Comparison of ENCODE assay signal across 1 cellular context in the genomic region with DNA sequence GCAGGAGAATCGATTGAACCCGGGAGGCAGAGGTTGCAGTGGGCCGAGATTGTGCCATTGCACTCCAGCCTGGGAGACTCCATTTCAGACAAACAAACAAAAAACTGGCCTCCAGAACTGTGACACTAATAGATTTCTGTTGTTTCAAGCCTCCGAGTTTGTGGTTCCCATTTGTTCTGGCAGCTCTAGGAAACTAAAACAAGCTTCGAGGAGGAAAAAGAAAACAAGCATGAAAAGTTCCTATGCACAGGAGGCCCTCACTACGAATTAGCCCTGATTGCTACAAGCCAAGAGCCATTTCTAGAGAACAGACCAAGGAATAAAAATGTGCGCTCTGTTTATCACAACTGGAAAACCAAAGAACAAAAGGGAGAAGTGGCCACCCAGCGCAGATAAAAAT.
TF ChIP-seq lines count a peak whose summit lies in the region.

No MANE protein-coding gene starts in this region.

TF ChIP-seq in HCT116, 20 proteins besides CTCF, POLR2A, EP300 and RAD21 (continued from another document):
- TF ChIP-seq, protein P1, sequence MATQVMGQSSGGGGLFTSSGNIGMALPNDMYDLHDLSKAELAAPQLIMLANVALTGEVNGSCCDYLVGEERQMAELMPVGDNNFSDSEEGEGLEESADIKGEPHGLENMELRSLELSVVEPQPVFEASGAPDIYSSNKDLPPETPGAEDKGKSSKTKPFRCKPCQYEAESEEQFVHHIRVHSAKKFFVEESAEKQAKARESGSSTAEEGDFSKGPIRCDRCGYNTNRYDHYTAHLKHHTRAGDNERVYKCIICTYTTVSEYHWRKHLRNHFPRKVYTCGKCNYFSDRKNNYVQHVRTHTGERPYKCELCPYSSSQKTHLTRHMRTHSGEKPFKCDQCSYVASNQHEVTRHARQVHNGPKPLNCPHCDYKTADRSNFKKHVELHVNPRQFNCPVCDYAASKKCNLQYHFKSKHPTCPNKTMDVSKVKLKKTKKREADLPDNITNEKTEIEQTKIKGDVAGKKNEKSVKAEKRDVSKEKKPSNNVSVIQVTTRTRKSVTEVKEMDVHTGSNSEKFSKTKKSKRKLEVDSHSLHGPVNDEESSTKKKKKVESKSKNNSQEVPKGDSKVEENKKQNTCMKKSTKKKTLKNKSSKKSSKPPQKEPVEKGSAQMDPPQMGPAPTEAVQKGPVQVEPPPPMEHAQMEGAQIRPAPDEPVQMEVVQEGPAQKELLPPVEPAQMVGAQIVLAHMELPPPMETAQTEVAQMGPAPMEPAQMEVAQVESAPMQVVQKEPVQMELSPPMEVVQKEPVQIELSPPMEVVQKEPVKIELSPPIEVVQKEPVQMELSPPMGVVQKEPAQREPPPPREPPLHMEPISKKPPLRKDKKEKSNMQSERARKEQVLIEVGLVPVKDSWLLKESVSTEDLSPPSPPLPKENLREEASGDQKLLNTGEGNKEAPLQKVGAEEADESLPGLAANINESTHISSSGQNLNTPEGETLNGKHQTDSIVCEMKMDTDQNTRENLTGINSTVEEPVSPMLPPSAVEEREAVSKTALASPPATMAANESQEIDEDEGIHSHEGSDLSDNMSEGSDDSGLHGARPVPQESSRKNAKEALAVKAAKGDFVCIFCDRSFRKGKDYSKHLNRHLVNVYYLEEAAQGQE (IDR thresholded peaks at IDR 0.05; ENCODE audit: low read depth) = no peak
- TF ChIP-seq, protein P2, sequence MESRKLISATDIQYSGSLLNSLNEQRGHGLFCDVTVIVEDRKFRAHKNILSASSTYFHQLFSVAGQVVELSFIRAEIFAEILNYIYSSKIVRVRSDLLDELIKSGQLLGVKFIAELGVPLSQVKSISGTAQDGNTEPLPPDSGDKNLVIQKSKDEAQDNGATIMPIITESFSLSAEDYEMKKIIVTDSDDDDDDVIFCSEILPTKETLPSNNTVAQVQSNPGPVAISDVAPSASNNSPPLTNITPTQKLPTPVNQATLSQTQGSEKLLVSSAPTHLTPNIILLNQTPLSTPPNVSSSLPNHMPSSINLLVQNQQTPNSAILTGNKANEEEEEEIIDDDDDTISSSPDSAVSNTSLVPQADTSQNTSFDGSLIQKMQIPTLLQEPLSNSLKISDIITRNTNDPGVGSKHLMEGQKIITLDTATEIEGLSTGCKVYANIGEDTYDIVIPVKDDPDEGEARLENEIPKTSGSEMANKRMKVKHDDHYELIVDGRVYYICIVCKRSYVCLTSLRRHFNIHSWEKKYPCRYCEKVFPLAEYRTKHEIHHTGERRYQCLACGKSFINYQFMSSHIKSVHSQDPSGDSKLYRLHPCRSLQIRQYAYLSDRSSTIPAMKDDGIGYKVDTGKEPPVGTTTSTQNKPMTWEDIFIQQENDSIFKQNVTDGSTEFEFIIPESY (IDR thresholded peaks at IDR 0.05; ENCODE audit: extremely low read depth, insufficient replicate concordance, low read length) = no peak
- TF ChIP-seq SIN3A (IDR thresholded peaks at IDR 0.05; ENCODE audit: low read depth) (no peak), CBX3 (IDR thresholded peaks at IDR 0.05; ENCODE audit: low read depth) (no peak), EZH2phosphoT487 (IDR thresholded peaks at IDR 0.05; ENCODE audit: borderline replicate concordance) (no peak), ZFX (IDR thresholded peaks at IDR 0.05) (no peak), POLR2AphosphoS5 (IDR thresholded peaks at IDR 0.05; ENCODE audit: low read depth, low read length) (no peak), EGR1 (IDR thresholded peaks at IDR 0.05; ENCODE audit: low read depth) (no peak), TCF7L2 (IDR thresholded peaks at IDR 0.05; ENCODE audit: borderline replicate concordance, extremely low read depth, insufficient read depth, insufficient read length) (no peak), SRF (IDR thresholded peaks at IDR 0.05; ENCODE audit: low read depth) (no peak), ZNF274 (IDR thresholded peaks at IDR 0.05; ENCODE audit: low read depth, low read length) (no peak)
- TF ChIP-seq, protein P3, sequence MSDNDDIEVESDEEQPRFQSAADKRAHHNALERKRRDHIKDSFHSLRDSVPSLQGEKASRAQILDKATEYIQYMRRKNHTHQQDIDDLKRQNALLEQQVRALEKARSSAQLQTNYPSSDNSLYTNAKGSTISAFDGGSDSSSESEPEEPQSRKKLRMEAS (IDR thresholded peaks at IDR 0.05) = no peak
